ENCODE assay signal across 1 cellular context in the genomic region with DNA sequence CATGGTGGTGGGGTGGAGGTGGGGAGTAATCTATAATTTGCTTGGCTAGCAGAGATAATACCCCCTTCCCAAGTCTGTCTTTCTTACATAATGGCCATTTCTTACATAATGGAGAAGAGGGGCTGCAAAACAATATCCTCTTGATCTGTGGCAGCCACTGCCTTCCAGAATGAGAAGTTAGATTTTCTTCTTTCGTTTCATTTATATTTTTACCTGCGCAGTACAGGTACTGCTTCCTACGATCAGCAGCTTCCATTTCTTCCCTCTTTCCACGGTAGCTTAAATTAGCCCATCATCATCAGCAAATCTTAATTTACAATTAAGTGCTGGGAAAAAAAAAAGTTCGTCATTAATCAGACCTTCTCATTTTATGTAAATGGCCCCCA.
TF ChIP-seq lines count a peak whose summit lies in the region.

No MANE protein-coding gene starts in this region.

TF ChIP-seq in WTC11, 78 proteins besides CTCF, POLR2A, EP300 and RAD21 (continued from another document):
- TF ChIP-seq NFE2L1 (CRISPR knock-in tag; IDR thresholded peaks at IDR 0.05) = no peak
